ENCODE assay signal across 18 cellular contexts in the genomic region with DNA sequence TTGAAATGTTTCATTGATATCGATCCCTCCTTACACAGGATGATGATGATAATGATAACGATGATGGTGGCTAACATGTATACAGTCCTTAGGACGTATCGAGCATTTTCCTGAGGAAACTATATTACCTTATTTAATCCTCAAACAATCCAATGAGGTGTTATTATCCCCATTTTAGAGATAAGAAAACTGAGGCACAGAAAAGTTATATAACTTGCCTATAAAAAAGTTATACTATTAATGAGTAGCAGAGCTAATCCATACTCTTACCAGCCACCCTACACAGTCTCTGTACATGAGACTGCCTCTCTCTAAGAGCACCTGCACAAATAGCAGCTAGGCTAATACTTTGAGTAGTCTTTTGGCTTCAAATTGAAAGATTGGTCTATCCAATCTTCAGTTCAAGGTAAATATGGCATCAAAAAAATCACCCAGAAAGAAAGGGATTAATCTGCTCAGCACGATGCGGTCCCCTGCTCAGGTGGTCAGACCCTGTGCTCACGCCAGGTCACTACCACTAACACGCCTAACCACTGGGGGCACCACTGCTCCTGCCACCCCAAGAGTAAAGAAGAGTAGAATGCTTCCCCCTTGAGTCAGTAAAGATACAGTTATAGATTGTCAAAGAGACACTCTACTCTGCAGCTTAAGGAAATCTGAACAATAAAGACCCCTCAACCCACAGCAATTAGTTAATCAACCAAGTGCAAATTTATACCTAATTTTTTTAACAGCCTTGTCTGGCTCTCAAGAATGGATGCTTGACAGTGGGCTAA. TPM values are rescaled to one million over a fixed set of nuclear protein-coding genes. Genes with fewer than 3 reads are reported as not detected.
DNase-seq lines count a peak whose midpoint lies in the region; ATAC-seq and TF ChIP-seq lines count a peak whose summit lies in the region.
"Had no signal": no experiment of that assay in that cellular context is flagged by ENCODE, and none has a peak within 500 bp of the region (broad histone marks: within the 10 kb centered on the region; RNA-seq: fewer than 3 reads in every experiment).

No MANE protein-coding gene starts in this region.

- no peaks in the 10 kb centered on the region for H4K20me1 ChIP-seq in GM23248 (ENCODE audit: insufficient read depth)

- no peaks in the 10 kb centered on the region for H3F3A ChIP-seq in GM23248 (ENCODE audit: insufficient read depth)

- H3K27ac Mint-ChIP-seq in Caco-2 (ENCODE audit: unreplicated experiment) = no peak overlapping the region
- H3K27ac Mint-ChIP-seq: activated naive CD8-positive, alpha-beta T cell; CD14-positive monocyte had no signal

- no TSS peak for BruUV-seq in A673 (replicated peaks; lab: Mats Ljungman, UMichigan)
- no TSS peak for BruUV-seq in Caco-2 (replicated peaks; lab: Mats Ljungman, UMichigan)

- ATAC-seq in HG02840 (IDR thresholded peaks at IDR 0.05; ENCODE audit: low FRiP score, unreplicated experiment) = no peak
- ATAC-seq: left cardiac atrium had no signal

- H3K9me3 Mint-ChIP-seq in Caco-2 (ENCODE audit: unreplicated experiment) = no peaks in the 10 kb centered on the region
- H3K9me3 Mint-ChIP-seq: CD14-positive monocyte had no signal

- in situ Hi-C loops in GM23248 (cut with MboI) = no loop called here

- peaks cover 77% of the 10 kb centered on the region for H3K36me3 ChIP-seq in A673 (ENCODE audit: insufficient read depth, low read length, poor library complexity, severe bottlenecking)
- H3K36me3 ChIP-seq in GM23248 (ENCODE audit: low read depth) = peaks cover 16% of the 10 kb centered on the region; the same call in 1 of the 2 replicates
- no peaks in the 10 kb centered on the region for H3K36me3 ChIP-seq in Caco-2 (ENCODE audit: control insufficient read depth, insufficient read depth, low read length)

- no peak overlapping the region for H2AFZ ChIP-seq in GM23248

- no peak overlapping the region for H3K4me3 ChIP-seq in A673 (ENCODE audit: low read depth, low read length, poor library complexity, severe bottlenecking)
- no peak overlapping the region for H3K4me3 ChIP-seq in GM12875 (ENCODE audit: low read depth, low read length)
- no peak overlapping the region for H3K4me3 ChIP-seq in fibroblast of the aortic adventitia (ENCODE audit: low read depth, low read length)
- no peak overlapping the region for H3K4me3 ChIP-seq in GM23248
- no peak overlapping the region for H3K4me3 ChIP-seq in Caco-2 (ENCODE audit: low read depth, low read length)
- H3K4me3 ChIP-seq: vagina had no signal

- TF ChIP-seq CTCF in A673 (conservative IDR thresholded peaks at IDR 0.05; ENCODE audit: low read depth, low read length) (peak; percentile 32; the same call in 1 of the 2 replicates), GM12875 (IDR thresholded peaks at IDR 0.05; ENCODE audit: borderline replicate concordance, insufficient read depth, low read depth, low read length) (peak; percentile 47; the same call in 1 of the 2 replicates), fibroblast of the aortic adventitia (IDR thresholded peaks at IDR 0.05; ENCODE audit: insufficient read depth, low read length) (peak; percentile 21), Caco-2 (IDR thresholded peaks at IDR 0.05; ENCODE audit: insufficient read depth in 1 of 2, low read depth in 1 of 2, low read length in 1 of 2, severe bottlenecking in 1 of 2, unreplicated experiment in 1 of 2) (peak in 1 of 2 experiments; percentile 21)

- H3K79me2 ChIP-seq in GM23248 (ENCODE audit: insufficient read depth) = no peaks in the 10 kb centered on the region

- intact Hi-C loops in A673 (cut with micrococcal nuclease; ENCODE audit: unreplicated experiment) = no loop called here
- intact Hi-C loops in Caco-2 (cut with micrococcal nuclease; ENCODE audit: unreplicated experiment) = no loop called here

- no peaks in the 10 kb centered on the region for H3K36me3 Mint-ChIP-seq in Caco-2 (ENCODE audit: insufficient read depth, unreplicated experiment)

- H3K9me3 ChIP-seq in A673 (ENCODE audit: low read depth, low read length, poor library complexity, severe bottlenecking) (no peaks in the 10 kb centered on the region), GM23248 (ENCODE audit: low read depth) (no peaks in the 10 kb centered on the region), Caco-2 (no peaks in the 10 kb centered on the region)
- H3K9me3 ChIP-seq: vagina had no signal

- H3K27me3 Mint-ChIP-seq in Caco-2 (ENCODE audit: insufficient read depth, unreplicated experiment) = peaks cover 9% of the 10 kb centered on the region
- H3K27me3 Mint-ChIP-seq: activated naive CD8-positive, alpha-beta T cell had no signal

- H3K27ac ChIP-seq in A673 (ENCODE audit: low read depth, low read length, poor library complexity, severe bottlenecking) (no peak overlapping the region), GM23248 (no peak overlapping the region)
- H3K27ac ChIP-seq: vagina had no signal

- no peak overlapping the region for H3K9ac ChIP-seq in GM23248

- POLR2A ChIA-PET in A673 (lab: Charles Lee; ENCODE audit: low non-redundant PET) = no interaction called here
- POLR2A ChIA-PET in Caco-2 (lab: Charles Lee) = no interaction called here

- DNase-seq in A673 (ENCODE audit: low spot score) = no peak
- DNase-seq in RPMI8226 = peak; percentile 18
- no peak for DNase-seq in fibroblast of the aortic adventitia (ENCODE audit: low read depth)
- no peak for DNase-seq in GM23248
- no peak for DNase-seq in NCI-H446 treated with DMSO at 0.1 percent for 48 hours (lab: John Stamatoyannopoulos, UW)
- DNase-seq in Caco-2 = no peak
- DNase-seq: cortex of kidney, GF-D8, left cardiac atrium, NCI-H1417 treated with DMSO at 0.1 percent for 48 hours, NCI-H524 treated with DMSO at 0.1 percent for 48 hours had no signal

- H3K4me1 ChIP-seq in A673 (ENCODE audit: insufficient read depth, low read length, poor library complexity, severe bottlenecking) = no peaks in the 10 kb centered on the region
- no peaks in the 10 kb centered on the region for H3K4me1 ChIP-seq in GM23248 (ENCODE audit: insufficient read depth)
- H3K4me1 ChIP-seq in Caco-2 = no peaks in the 10 kb centered on the region
- H3K4me1 ChIP-seq: vagina had no signal

- no peaks in the 10 kb centered on the region for H3K9me2 ChIP-seq in GM23248 (ENCODE audit: insufficient read depth)

- no peaks in the 10 kb centered on the region for H3K4me1 Mint-ChIP-seq in Caco-2 (ENCODE audit: low read depth, unreplicated experiment)

- H3K27me3 ChIP-seq in A673 (replicated peaks; ENCODE audit: insufficient read depth, low read depth, low read length, poor library complexity) (no peaks in the 10 kb centered on the region), GM23248 (replicated peaks; ENCODE audit: insufficient read depth) (no peaks in the 10 kb centered on the region), Caco-2 (replicated peaks; ENCODE audit: control insufficient read depth, insufficient read depth, low read length) (no peaks in the 10 kb centered on the region)
- H3K27me3 ChIP-seq: vagina had no signal

- WGBS in GM23248 (ENCODE audit: low coverage in 1 of 2, low lambda C conversion rate in 2 of 2, missing lambda C conversion rate in 2 of 2), 2 experiments = 91% methylated on average over 8 of the region's 8 CpGs

- no peak overlapping the region for H3K4me2 ChIP-seq in GM23248 (ENCODE audit: unreplicated experiment)

- no peak overlapping the region for H3K4me3 Mint-ChIP-seq in Caco-2 (ENCODE audit: unreplicated experiment)
- H3K4me3 Mint-ChIP-seq: activated naive CD8-positive, alpha-beta T cell; CD14-positive monocyte had no signal

- CTCF ChIA-PET in A673 (lab: Charles Lee) (interaction anchor here (0.5 kb wide), 1 partner anchor 728 kb away, joined by 6 read pairs; no protein-coding TSS in a partner anchor), Caco-2 (lab: Charles Lee) (no interaction called here)

RNA-seq across cellular contexts. Expression of gene GABBR1, which starts 15.0 kb away (rescaled TPM):
- total RNA-seq in A673 (2021) (72.4 and 81.3 TPM in 2 replicates), fibroblast of the aortic adventitia (ENCODE audit: low replicate concordance) (11.7 and 19.2 TPM in 2 replicates), Caco-2 (2022) (3.3 and 4.1 TPM in 2 replicates)
- 4.6 and 5.3 TPM in 2 replicates for total RNA-seq in GM23248 (2014; rRNA removed; shearing (Covaris generic))
- polyA plus RNA-seq in GM23248 (2016; fragmentation: Nextera tagmentation; extraction: Ambion mirVana) = 5.8 and 6.1 TPM in 2 replicates

RNA-seq across cellular contexts. Expression of gene OR2H2, which starts 33.0 kb away (rescaled TPM):
- total RNA-seq in A673 (2021) (not detected in 2 replicates), fibroblast of the aortic adventitia (ENCODE audit: low replicate concordance) (not detected in 2 replicates), Caco-2 (2022) (not detected in 2 replicates)
- total RNA-seq in GM23248 (2014; rRNA removed; shearing (Covaris generic)) = not detected in 2 replicates
- not detected in 2 replicates for polyA plus RNA-seq in GM23248 (2016; fragmentation: Nextera tagmentation; extraction: Ambion mirVana)
- total RNA-seq: frontal cortex, HT-29, left cardiac atrium, vagina had no signal
- polyA plus RNA-seq: CD14-positive monocyte had no signal

RNA-seq across cellular contexts. Expression of gene MOG, which starts 38.9 kb away (rescaled TPM):
- not detected in 2 replicates for total RNA-seq in A673 (2021)
- not detected in 2 replicates for total RNA-seq in fibroblast of the aortic adventitia (ENCODE audit: low replicate concordance)
- not detected in 2 replicates for total RNA-seq in GM23248 (2014; rRNA removed; shearing (Covaris generic))
- polyA plus RNA-seq in GM23248 (2016; fragmentation: Nextera tagmentation; extraction: Ambion mirVana) = not detected in 2 replicates
- not detected in 2 replicates for total RNA-seq in Caco-2 (2022)
- total RNA-seq: HT-29, vagina had no signal
- polyA plus RNA-seq: CD14-positive monocyte had no signal

RNA-seq across cellular contexts. Expression of gene UBD, which starts 58.4 kb away (rescaled TPM):
- total RNA-seq in A673 (2021) (not detected in 2 replicates), fibroblast of the aortic adventitia (ENCODE audit: low replicate concordance) (not detected in 2 replicates), Caco-2 (2022) (4.9 and 8.2 TPM in 2 replicates)
- not detected in 2 replicates for total RNA-seq in GM23248 (2014; rRNA removed; shearing (Covaris generic))
- not detected in 2 replicates for polyA plus RNA-seq in GM23248 (2016; fragmentation: Nextera tagmentation; extraction: Ambion mirVana)
- total RNA-seq: frontal cortex, HT-29, left cardiac atrium, vagina had no signal
- polyA plus RNA-seq: CD14-positive monocyte had no signal
